Comparison of ENCODE assay signal across 11 cellular contexts in the genomic region with DNA sequence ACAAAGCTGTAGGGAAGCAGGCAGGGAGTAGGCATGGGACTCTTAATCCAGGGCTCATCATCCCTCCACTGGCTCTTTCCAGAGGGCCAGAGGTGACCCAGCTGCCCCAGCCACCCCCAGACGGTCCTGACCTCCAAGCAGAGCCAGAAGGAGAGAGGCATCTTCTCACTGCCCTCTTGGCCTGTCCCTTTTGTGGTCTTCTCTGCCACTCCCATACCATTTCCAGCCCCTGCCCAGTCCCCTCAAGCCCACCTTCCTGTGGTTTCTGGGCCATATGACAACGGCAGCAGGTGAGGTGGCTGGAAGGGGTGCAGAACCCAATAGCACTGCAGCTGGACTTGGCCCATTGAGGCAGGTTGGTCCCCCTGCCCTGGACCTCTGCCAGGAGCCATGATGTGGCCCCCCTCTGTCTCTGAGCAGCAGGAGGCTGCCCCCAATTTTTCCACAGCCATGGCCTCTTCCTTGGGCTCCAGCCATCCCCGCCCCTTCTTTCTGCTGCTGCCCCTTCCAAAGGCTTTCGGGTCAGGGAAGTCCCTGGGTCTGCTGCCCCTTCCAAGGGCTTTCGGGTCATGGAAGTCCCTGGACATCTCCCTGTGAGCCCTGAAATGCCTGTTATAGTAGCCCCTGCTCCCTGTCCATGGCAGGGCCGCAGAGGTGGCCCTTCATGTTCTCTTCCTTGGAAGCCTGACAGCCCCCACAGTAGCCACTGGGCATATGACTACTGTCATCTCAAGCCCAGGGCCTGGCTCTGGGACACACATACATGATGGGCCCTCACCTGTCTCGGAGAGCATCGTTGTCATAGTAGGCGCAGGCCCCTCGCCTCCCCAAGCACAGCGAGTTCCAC.
"Had no signal": no experiment of that assay in that cellular context is flagged by ENCODE, and none has a peak within 500 bp of the region (broad histone marks: within the 10 kb centered on the region; RNA-seq: fewer than 3 reads in every experiment).

No MANE protein-coding gene starts in this region.

- H3K4me3 Mint-ChIP-seq: activated naive CD8-positive, alpha-beta T cell treated with anti-CD3 and anti-CD28 coated beads, Interleukin-2, amount 50 U/mL, for 24 hours; activated T-helper 1 cell treated with anti-CD3 and anti-CD28 coated beads, Interleukin-12 subunit alpha, Interleukin-12 subunit beta, Interleukin-2, Interleukin-4 antibody, amounts not matched to agents 30 ng/mL and 10 ng/mL and 1 ng/mL, durations not matched to agents 14 hours and 24 hours and 36 hours; nephron had no signal

- H3K4me1 Mint-ChIP-seq: activated naive CD8-positive, alpha-beta T cell treated with anti-CD3 and anti-CD28 coated beads, Interleukin-2, amount 50 U/mL, for 24 hours had no signal

- H3K27ac Mint-ChIP-seq: activated naive CD8-positive, alpha-beta T cell treated with anti-CD3 and anti-CD28 coated beads, Interleukin-2, amount 50 U/mL, for 24 hours; activated T-helper 1 cell treated with anti-CD3 and anti-CD28 coated beads, Interleukin-12 subunit alpha, Interleukin-12 subunit beta, Interleukin-2, Interleukin-4 antibody, amounts not matched to agents 30 ng/mL and 10 ng/mL and 1 ng/mL, durations not matched to agents 14 hours and 24 hours and 36 hours; nephron had no signal

- H3K4me3 ChIP-seq: cardiac muscle cell, ovary, tibial artery had no signal

- H3K27ac ChIP-seq: cardiac muscle cell, tibial artery had no signal

- H3K36me3 ChIP-seq: cardiac muscle cell, ovary, tibial artery had no signal

- H3K27me3 Mint-ChIP-seq: activated naive CD8-positive, alpha-beta T cell treated with anti-CD3 and anti-CD28 coated beads, Interleukin-2, amount 50 U/mL, for 24 hours had no signal

- DNase-seq: activated CD4-positive, alpha-beta T cell treated with anti-CD3 and anti-CD28 coated beads, Interleukin-2, amount 50 U/mL, for 4 hours; activated naive CD4-positive, alpha-beta T cell; activated naive CD8-positive, alpha-beta T cell treated with anti-CD3 and anti-CD28 coated beads, Interleukin-2, amount 50 U/mL, for 24 hours; cortex of kidney; SHP77; T-helper 2 cell had no signal

- H3K9me3 ChIP-seq: ovary, tibial artery had no signal

- H3K27me3 ChIP-seq: cardiac muscle cell, ovary, tibial artery had no signal

- H3K9me3 Mint-ChIP-seq: activated naive CD8-positive, alpha-beta T cell treated with anti-CD3 and anti-CD28 coated beads, Interleukin-2, amount 50 U/mL, for 24 hours; activated T-helper 1 cell treated with anti-CD3 and anti-CD28 coated beads, Interleukin-12 subunit alpha, Interleukin-12 subunit beta, Interleukin-2, Interleukin-4 antibody, amounts not matched to agents 30 ng/mL and 10 ng/mL and 1 ng/mL, durations not matched to agents 14 hours and 24 hours and 36 hours; nephron had no signal
